In genomic region chr7:106033735-106034134, GRCh38 we compare ENCODE assay signal across 4 cellular contexts.
TF ChIP-seq lines count a peak whose summit lies in the region.

No MANE protein-coding gene starts in this region.

TF ChIP-seq in HepG2, 621 proteins besides CTCF, POLR2A, EP300 and RAD21:
- no peak for TF ChIP-seq SRY (CRISPR knock-in tag; IDR thresholded peaks at IDR 0.05)
- peak; percentile 95 for TF ChIP-seq ZNF7 (CRISPR knock-in tag; IDR thresholded peaks at IDR 0.05)
- no peak for TF ChIP-seq HMGXB4 (CRISPR knock-in tag; IDR thresholded peaks at IDR 0.05; ENCODE audit: borderline replicate concordance in 1 of 2, low read depth in 1 of 2)
- TF ChIP-seq E2F2 (CRISPR knock-in tag; IDR thresholded peaks at IDR 0.05; ENCODE audit: borderline replicate concordance), result no peak

TF ChIP-seq in A549, 52 proteins besides CTCF, POLR2A, EP300 and RAD21:
- TF ChIP-seq POLR2AphosphoS2 (conservative IDR thresholded peaks at IDR 0.05; ENCODE audit: low read length), result no peak
- TF ChIP-seq ZFP36 (IDR thresholded peaks at IDR 0.05; ENCODE audit: borderline replicate concordance, partially characterized antibody), result peak; percentile 73

TF ChIP-seq in HCT116, 20 proteins besides CTCF, POLR2A, EP300 and RAD21:
- TF ChIP-seq EZH2 (IDR thresholded peaks at IDR 0.05) (no peak), CBX3 (IDR thresholded peaks at IDR 0.05; ENCODE audit: low read depth) (peak; percentile 45; the same call in 1 of the 2 replicates)

TF ChIP-seq in K562, 482 proteins besides CTCF, POLR2A, EP300 and RAD21:
- TF ChIP-seq NFIC (IDR thresholded peaks at IDR 0.05) (no peak), ZFP36 (IDR thresholded peaks at IDR 0.05; ENCODE audit: low read depth, low read length, partially characterized antibody) (peak; percentile 69), MCM2 (IDR thresholded peaks at IDR 0.05; ENCODE audit: low read depth) (no peak), ZNF134 (CRISPR knock-in tag; conservative IDR thresholded peaks at IDR 0.05) (no peak), KLF16 (IDR thresholded peaks at IDR 0.05) (no peak), CBX3 (IDR thresholded peaks at IDR 0.05; ENCODE audit: borderline replicate concordance in 1 of 2, low read length in 2 of 2) (peak in 1 of 2 experiments; percentile 80; a peak in 2 of 3 replicates), NFATC3 (IDR thresholded peaks at IDR 0.05) (no peak), NKRF (IDR thresholded peaks at IDR 0.05; ENCODE audit: borderline replicate concordance) (no peak), RBM25 (IDR thresholded peaks at IDR 0.05; ENCODE audit: low read depth, low read length, severe bottlenecking) (peak; percentile 80)
